In the genomic region with DNA sequence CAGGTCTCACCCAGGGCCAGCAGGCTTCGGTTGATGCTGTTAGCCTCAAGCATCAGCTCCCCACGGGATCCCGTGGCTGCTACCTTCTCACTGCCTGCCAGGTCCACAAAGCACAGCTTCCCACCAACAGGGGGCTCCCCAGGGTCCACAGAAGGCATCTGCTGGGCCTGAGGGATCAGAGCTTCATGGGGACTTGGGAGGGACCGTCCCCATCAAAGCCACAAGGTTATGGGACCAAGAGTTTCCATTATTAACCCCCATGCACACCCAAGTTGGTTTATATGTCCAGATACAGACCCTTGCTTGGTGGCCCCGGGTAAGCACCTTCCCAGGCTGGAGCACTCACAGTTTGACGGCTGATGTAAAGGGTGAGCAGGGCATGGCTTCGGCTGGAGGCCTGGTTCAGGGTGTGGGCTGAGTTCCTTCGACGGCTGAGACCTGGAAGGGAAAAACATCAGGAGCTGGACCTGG, we compare ENCODE assay signal across 17 cellular contexts. TPM values are rescaled to one million over a fixed set of nuclear protein-coding genes. Genes with fewer than 3 reads are reported as not detected.
A peak's percentile ranks its signal among the peaks of the same experiment; 100 is the strongest.
DNase-seq lines count a peak whose midpoint lies in the region; ATAC-seq and TF ChIP-seq lines count a peak whose summit lies in the region.
"Had no signal": no experiment of that assay in that cellular context is flagged by ENCODE, and none has a peak within 500 bp of the region (broad histone marks: within the 10 kb centered on the region; RNA-seq: fewer than 3 reads in every experiment).

No MANE protein-coding gene starts in this region.

- H3K9me3 Mint-ChIP-seq in endothelial cell (ENCODE audit: unreplicated experiment): no peaks in the 10 kb centered on the region
- H3K9me3 Mint-ChIP-seq: activated T-helper 2 cell treated with anti-CD3 and anti-CD28 coated beads, Interferon-gamma antibody, Interleukin-2, Interleukin-4, amounts not matched to agents 10 μg/mL and 5 μg/mL and 100 μg/mL, durations not matched to agents 14 hours and 24 hours and 36 hours had no signal

- intact Hi-C loops in IMR-90 (cut with micrococcal nuclease): no loop called here

- H3K4me3 Mint-ChIP-seq in endothelial cell (ENCODE audit: unreplicated experiment): no peak overlapping the region

- H4K5ac ChIP-seq in IMR-90 (ENCODE audit: low read depth, low read length): no peak overlapping the region

- peaks cover 28% of the 10 kb centered on the region for H3K27me3 Mint-ChIP-seq in endothelial cell (ENCODE audit: unreplicated experiment)

- no peak overlapping the region for H2BK5ac ChIP-seq in IMR-90 (ENCODE audit: low read depth, low read length, poor library complexity, severe bottlenecking)

- POLR2A ChIA-PET in IMR-90 (lab: Charles Lee; ENCODE audit: unreplicated experiment): no interaction called here

- H3K4me3 ChIP-seq in IMR-90 (ENCODE audit: insufficient read depth, low read depth, low read length) (no peak overlapping the region), osteoblast (ENCODE audit: insufficient read depth, low read length) (no peak overlapping the region)

- H2AFZ ChIP-seq in IMR-90 (replicated peaks; ENCODE audit: low read length, poor library complexity) (peak overlapping the region; percentile 23), osteoblast (ENCODE audit: low read length) (no peak overlapping the region)

- no peak overlapping the region for H3K56ac ChIP-seq in IMR-90 (ENCODE audit: extremely low read depth, insufficient read depth, low read length)

- dilution Hi-C loops in IMR-90 (cut with HindIII; ENCODE audit: low sequenced_read_pairs, unreplicated experiment): no loop called here

- no peak overlapping the region for H3K27ac Mint-ChIP-seq in endothelial cell (ENCODE audit: unreplicated experiment)
- H3K27ac Mint-ChIP-seq: activated T-helper 2 cell treated with anti-CD3 and anti-CD28 coated beads, Interferon-gamma antibody, Interleukin-2, Interleukin-4, amounts not matched to agents 10 μg/mL and 5 μg/mL and 100 μg/mL, durations not matched to agents 14 hours and 24 hours and 36 hours had no signal

- CTCF ChIA-PET in IMR-90 (lab: Yijun Ruan, JAX): no interaction called here

- no peak overlapping the region for H3K14ac ChIP-seq in IMR-90 (replicated peaks; ENCODE audit: low read depth, low read length)

- H3K4me2 ChIP-seq in IMR-90 (ENCODE audit: low read depth, low read length) (no peak overlapping the region), osteoblast (ENCODE audit: insufficient read depth, low read length) (no peak overlapping the region)

- H3K23ac ChIP-seq in IMR-90 (ENCODE audit: low read depth, low read length): no peak overlapping the region

- TF ChIP-seq CTCF in IMR-90 (conservative IDR thresholded peaks at IDR 0.05; ENCODE audit: low read depth, low read length) (0 out of 2 replicates have a peak, but pooled peaks have one; percentile 13), endothelial cell (IDR thresholded peaks at IDR 0.05; ENCODE audit: unreplicated experiment) (no peak), osteoblast (IDR thresholded peaks at IDR 0.05; ENCODE audit: extremely low read depth, low read depth, low read length) (peak; percentile 9)

- no peak overlapping the region for H3K4ac ChIP-seq in IMR-90 (ENCODE audit: low read depth, low read length)

- no peak overlapping the region for H3K9ac ChIP-seq in IMR-90 (ENCODE audit: low read depth, low read length)

- H3K27me3 ChIP-seq in IMR-90 (ENCODE audit: control insufficient read depth, insufficient read depth, low read length) (peaks cover 68% of the 10 kb centered on the region), osteoblast (ENCODE audit: insufficient read depth, low read length) (peaks cover 29% of the 10 kb centered on the region)
- H3K27me3 ChIP-seq: pancreas had no signal

- DNase-seq in activated CD4-positive, alpha-beta T cell treated with anti-CD3 and anti-CD28 coated beads for 48 hours: peak; percentile 25
- no peak for DNase-seq in activated CD4-positive, alpha-beta T cell treated with anti-CD3 and anti-CD28 coated beads for 4 hours
- DNase-seq in IMR-90 (no peak), endothelial cell (ENCODE audit: low spot score) (peak; percentile 57), osteoblast (ENCODE audit: insufficient read length, low spot score, missing footprints) (peak; percentile 58)
- DNase-seq: central memory CD4-positive, alpha-beta T cell; foreskin melanocyte; left cardiac atrium; NCI-H187 treated with DMSO at 0.1 percent for 48 hours; PC-3; stimulated activated CD4-positive, alpha-beta T cell treated with anti-CD3 and anti-CD28 coated beads, Interleukin-2, amount 100 ng/mL, for 48 hours; T1000 had no signal

- TF ChIP-seq RAD21 in IMR-90 (IDR thresholded peaks at IDR 0.05; ENCODE audit: low read length): no peak

- H2BK15ac ChIP-seq in IMR-90 (ENCODE audit: low read depth, low read length): no peak overlapping the region

- H2AK9ac ChIP-seq in IMR-90 (replicated peaks; ENCODE audit: low read depth, low read length, poor library complexity): no peak overlapping the region

- no peaks in the 10 kb centered on the region for H3K36me3 Mint-ChIP-seq in endothelial cell (ENCODE audit: low read depth, unreplicated experiment)

- BruUV-seq in IMR-90 (replicated peaks; lab: Mats Ljungman, UMichigan): no TSS peak

- H3K27ac ChIP-seq in IMR-90 (ENCODE audit: insufficient read depth, low read length) (no peak overlapping the region), osteoblast (ENCODE audit: low read depth, low read length) (no peak overlapping the region)

- H4K8ac ChIP-seq in IMR-90 (ENCODE audit: low read depth in 2 of 2, low read length in 2 of 2): no peak overlapping the region

- ATAC-seq in IMR-90 (ENCODE audit: low read depth): no peak
- no peak for ATAC-seq in GM18870 (IDR thresholded peaks at IDR 0.05; ENCODE audit: unreplicated experiment)
- no peak for ATAC-seq in GM21786 (IDR thresholded peaks at IDR 0.05; ENCODE audit: unreplicated experiment)
- no peak for ATAC-seq in HG02610 (IDR thresholded peaks at IDR 0.05; ENCODE audit: unreplicated experiment)
- ATAC-seq: left cardiac atrium, pancreas, PC-3 had no signal

- no peak overlapping the region for H2BK120ac ChIP-seq in IMR-90 (ENCODE audit: low read depth, low read length)

- H3K4me1 Mint-ChIP-seq in endothelial cell (ENCODE audit: unreplicated experiment): peaks cover 4% of the 10 kb centered on the region

- H3K9me1 ChIP-seq in IMR-90 (ENCODE audit: insufficient read depth, low read length): no peaks in the 10 kb centered on the region

- H4K20me1 ChIP-seq in IMR-90 (ENCODE audit: insufficient read depth, low read length) (no peaks in the 10 kb centered on the region), osteoblast (ENCODE audit: insufficient read depth, low read length) (no peaks in the 10 kb centered on the region)

- H3K79me1 ChIP-seq in IMR-90 (ENCODE audit: low read depth in 1 of 2, low read length in 2 of 2): no peaks in the 10 kb centered on the region

- no peak overlapping the region for H2BK20ac ChIP-seq in IMR-90 (ENCODE audit: low read depth, low read length)

- WGBS in IMR-90 (ENCODE audit: extremely low coverage in 2 of 2, insufficient read length in 1 of 2), 2 experiments: 72% methylated on average over 7 of the region's 9 CpGs; no CpG with 5 or more reads in 1 of the 2 experiments

- no peaks in the 10 kb centered on the region for H3K36me3 ChIP-seq in IMR-90 (ENCODE audit: control insufficient read depth, insufficient read depth, low read length)
- no peaks in the 10 kb centered on the region for H3K36me3 ChIP-seq in osteoblast (ENCODE audit: insufficient read depth, low read length)

- H4K91ac ChIP-seq in IMR-90 (ENCODE audit: insufficient read depth, low read depth, low read length): no peak overlapping the region

- H3K4me1 ChIP-seq in IMR-90 (ENCODE audit: control insufficient read depth, insufficient read depth, low read length): no peaks in the 10 kb centered on the region
- H3K4me1 ChIP-seq in osteoblast (ENCODE audit: insufficient read depth, low read length): no peaks in the 10 kb centered on the region

- no peak for TF ChIP-seq POLR2A in IMR-90 (IDR thresholded peaks at IDR 0.05; ENCODE audit: low read depth, low read length)

- H2AK5ac ChIP-seq in IMR-90 (ENCODE audit: low read depth, low read length): no peak overlapping the region

- H3K9me3 ChIP-seq in IMR-90 (ENCODE audit: control insufficient read depth, insufficient read depth, low read length) (no peaks in the 10 kb centered on the region), osteoblast (ENCODE audit: low read depth, low read length) (no peaks in the 10 kb centered on the region)
- H3K9me3 ChIP-seq: pancreas had no signal

- H3K18ac ChIP-seq in IMR-90 (ENCODE audit: low read depth, low read length): no peak overlapping the region

- H3K79me2 ChIP-seq in osteoblast (ENCODE audit: insufficient read depth, low read length): no peaks in the 10 kb centered on the region

- in situ Hi-C loops in IMR-90 (cut with MboI; ENCODE audit: low sequenced_read_pairs): no loop called here

TF ChIP-seq in IMR-90, 13 proteins besides CTCF, POLR2A, EP300 and RAD21 (continues in another document):
- TF ChIP-seq CEBPB (IDR thresholded peaks at IDR 0.05; ENCODE audit: low read depth, low read length): no peak
- TF ChIP-seq, protein P1, sequence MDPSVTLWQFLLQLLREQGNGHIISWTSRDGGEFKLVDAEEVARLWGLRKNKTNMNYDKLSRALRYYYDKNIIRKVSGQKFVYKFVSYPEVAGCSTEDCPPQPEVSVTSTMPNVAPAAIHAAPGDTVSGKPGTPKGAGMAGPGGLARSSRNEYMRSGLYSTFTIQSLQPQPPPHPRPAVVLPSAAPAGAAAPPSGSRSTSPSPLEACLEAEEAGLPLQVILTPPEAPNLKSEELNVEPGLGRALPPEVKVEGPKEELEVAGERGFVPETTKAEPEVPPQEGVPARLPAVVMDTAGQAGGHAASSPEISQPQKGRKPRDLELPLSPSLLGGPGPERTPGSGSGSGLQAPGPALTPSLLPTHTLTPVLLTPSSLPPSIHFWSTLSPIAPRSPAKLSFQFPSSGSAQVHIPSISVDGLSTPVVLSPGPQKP (IDR thresholded peaks at IDR 0.05; ENCODE audit: borderline replicate concordance, low read depth, low read length): no peak

RNA-seq across cellular contexts. Expression of a gene that starts 3.0 kb away (rescaled TPM):
- total RNA-seq in IMR-90 (2012; rRNA removed) (not detected in 2 replicates), endothelial cell (ENCODE audit: unreplicated experiment) (0.26 TPM), osteoblast (not detected in 2 replicates)
- 0.11 TPM in 1 of 2 replicates, not detected in the other for polyA plus RNA-seq in IMR-90 (2012; rRNA removed)
- polyA plus RNA-seq in IMR-90 (2012; cell fraction: cytosol; rRNA removed): 0.04 TPM in 1 of 2 replicates, not detected in the other
- polyA plus RNA-seq in IMR-90 (2012; cell fraction: nucleus; rRNA removed; ENCODE audit: low replicate concordance): 0.21 and 0.58 TPM in 2 replicates
- total RNA-seq: activated T-helper 2 cell treated with anti-CD3 and anti-CD28 coated beads, Interferon-gamma antibody, Interleukin-2, Interleukin-4, amounts not matched to agents 10 μg/mL and 5 μg/mL and 100 μg/mL, durations not matched to agents 14 hours and 24 hours and 36 hours had no signal

RNA-seq across cellular contexts. Expression of a gene that starts 18.0 kb away (rescaled TPM):
- total RNA-seq in IMR-90 (2012; rRNA removed) (not detected in 2 replicates), endothelial cell (ENCODE audit: unreplicated experiment) (not detected), osteoblast (not detected in 2 replicates)
- not detected in 2 replicates for polyA plus RNA-seq in IMR-90 (2012; rRNA removed)
- 0.10 and 0.13 TPM in 2 replicates for polyA plus RNA-seq in IMR-90 (2012; cell fraction: cytosol; rRNA removed)
- not detected in 2 replicates for polyA plus RNA-seq in IMR-90 (2012; cell fraction: nucleus; rRNA removed; ENCODE audit: low replicate concordance)
- total RNA-seq: activated T-helper 2 cell treated with anti-CD3 and anti-CD28 coated beads, Interferon-gamma antibody, Interleukin-2, Interleukin-4, amounts not matched to agents 10 μg/mL and 5 μg/mL and 100 μg/mL, durations not matched to agents 14 hours and 24 hours and 36 hours had no signal

RNA-seq across cellular contexts. Expression of a gene that starts 59.3 kb away (rescaled TPM):
- total RNA-seq in IMR-90 (2012; rRNA removed) (2.2 and 3.2 TPM in 2 replicates), endothelial cell (ENCODE audit: unreplicated experiment) (61.4 TPM), osteoblast (10.1 and 11.8 TPM in 2 replicates)
- 18.3 and 23.2 TPM in 2 replicates for polyA plus RNA-seq in IMR-90 (2012; rRNA removed)
- 6.8 and 9.7 TPM in 2 replicates for polyA plus RNA-seq in IMR-90 (2012; cell fraction: cytosol; rRNA removed)
- 118 and 194 TPM in 2 replicates for polyA plus RNA-seq in IMR-90 (2012; cell fraction: nucleus; rRNA removed; ENCODE audit: low replicate concordance)

Comparison
In these comparisons a context has a peak if more than half of its experiments do, and no peak if none do; other contexts are left out.
1. DNase-seq: peak in activated CD4-positive, alpha-beta T cell treated with anti-CD3 and anti-CD28 coated beads for 48 hours (single experiment), endothelial cell (single experiment) and osteoblast (single experiment); none in activated CD4-positive, alpha-beta T cell treated with anti-CD3 and anti-CD28 coated beads for 4 hours (0 of 2) and IMR-90 (single experiment).